Comparison of ENCODE assay signal across 1 cellular context in the genomic region with DNA sequence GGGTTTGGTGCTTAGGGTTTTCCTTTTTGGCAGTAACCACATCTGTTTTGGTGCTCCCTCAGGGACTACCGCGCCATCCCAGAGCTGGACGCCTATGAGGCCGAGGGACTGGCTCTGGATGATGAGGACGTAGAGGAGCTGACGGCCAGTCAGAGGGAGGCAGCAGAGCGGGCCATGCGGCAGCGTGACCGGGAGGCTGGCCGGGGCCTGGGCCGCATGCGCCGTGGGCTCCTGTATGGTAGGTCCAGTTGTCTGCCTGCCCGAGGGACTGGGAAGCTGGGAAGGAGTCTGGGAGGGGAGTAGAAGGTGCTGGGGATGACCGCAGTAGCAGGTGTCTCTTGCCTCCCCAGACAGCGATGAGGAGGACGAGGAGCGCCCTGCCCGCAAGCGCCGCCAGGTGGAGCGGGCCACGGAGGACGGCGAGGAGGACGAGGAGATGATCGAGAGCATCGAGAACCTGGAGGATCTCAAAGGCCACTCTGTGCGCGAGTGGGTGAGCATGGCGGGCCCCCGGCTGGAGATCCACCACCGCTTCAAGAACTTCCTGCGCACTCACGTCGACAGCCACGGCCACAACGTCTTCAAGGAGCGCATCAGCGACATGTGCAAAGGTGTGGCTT.
TF ChIP-seq lines count a peak whose summit lies in the region.

No MANE protein-coding gene starts in this region.

TF ChIP-seq in HepG2, 621 proteins besides CTCF, POLR2A, EP300 and RAD21:
- TF ChIP-seq AGO2 (optimal IDR thresholded peaks at IDR 0.05; ENCODE audit: low read depth, low read length) = peak; percentile 61
- TF ChIP-seq ZBTB34 (CRISPR knock-in tag; IDR thresholded peaks at IDR 0.05) = no peak
- TF ChIP-seq CBFB (CRISPR knock-in tag; IDR thresholded peaks at IDR 0.05) = no peak
- peak; percentile 49 for TF ChIP-seq RBFOX2 (IDR thresholded peaks at IDR 0.05; ENCODE audit: low read depth, low read length)
